ENCODE assay signal across 15 cellular contexts in genomic region chr4:169663894-169664293, GRCh38. TPM values are rescaled to one million over a fixed set of nuclear protein-coding genes. Genes with fewer than 3 reads are reported as not detected.
A peak's percentile ranks its signal among the peaks of the same experiment; 100 is the strongest.
DNase-seq lines count a peak whose midpoint lies in the region; ATAC-seq, FAIRE-seq and TF ChIP-seq lines count a peak whose summit lies in the region.
"Had no signal": no experiment of that assay in that cellular context is flagged by ENCODE, and none has a peak within 500 bp of the region (broad histone marks: within the 10 kb centered on the region; RNA-seq: fewer than 3 reads in every experiment).

No MANE protein-coding gene starts in this region.

- H3K4me1 ChIP-seq in heart left ventricle: peaks cover 0 to 48% (median 31%) of the 10 kb centered on the region in 12 donors
- H3K4me1 ChIP-seq in keratinocyte (ENCODE audit: control insufficient read depth, extremely low read depth, insufficient read depth, low read length): peaks cover 6% of the 10 kb centered on the region
- H3K4me1 ChIP-seq in testis: peaks cover 16% of the 10 kb centered on the region

- no peak for DNase-seq in heart left ventricle
- no peak for DNase-seq in Right ventricle myocardium superior
- DNase-seq in astrocyte of the cerebellum (ENCODE audit: low read depth): peak; percentile 3
- no peak for DNase-seq in keratinocyte (ENCODE audit: low read depth, low spot score)
- no peak for DNase-seq in testis
- DNase-seq in NCI-H69 (lab: John Stamatoyannopoulos, UW): no peak
- DNase-seq in head of caudate nucleus: no peak
- DNase-seq: activated CD8-positive, alpha-beta memory T cell treated with anti-CD3 and anti-CD28 coated beads, Interleukin-2, amount 10 ng/mL, durations not matched to agents 7 days and 5 days; adrenal gland; EL; immature natural killer cell; NCI-H1417; stimulated activated CD4-positive, alpha-beta T cell treated with anti-CD3 and anti-CD28 coated beads, Interleukin-4, amount 100 ng/mL, for 1 hour; T-helper 9 cell had no signal

- H3K36me3 ChIP-seq in heart left ventricle (peaks cover 0 to 3% (median 0%) of the 10 kb centered on the region in 9 donors), keratinocyte (ENCODE audit: control insufficient read depth in 2 of 2, extremely low read depth in 1 of 2, insufficient read depth in 2 of 2, low read length in 2 of 2) (no peaks in the 10 kb centered on the region), testis (ENCODE audit: low read depth, missing control alignments) (no peaks in the 10 kb centered on the region)
- H3K36me3 ChIP-seq: adrenal gland had no signal

- no peaks in the 10 kb centered on the region for H3K9me1 ChIP-seq in keratinocyte (ENCODE audit: control insufficient read depth, extremely low read depth, insufficient read depth, low read length)

- TF ChIP-seq POLR2A in heart left ventricle (IDR thresholded peaks at IDR 0.05) (no peak), testis (IDR thresholded peaks at IDR 0.05) (no peak)

- H4K20me1 ChIP-seq in keratinocyte (ENCODE audit: control insufficient read depth, extremely low read depth, insufficient read depth, low read length): no peaks in the 10 kb centered on the region

- H3K27ac ChIP-seq in heart left ventricle (peak overlapping the region in 9 of 12 donors; percentile 1 to 88 (median 26)), keratinocyte (ENCODE audit: control insufficient read depth, insufficient read depth, low read length) (no peak overlapping the region), testis (peak overlapping the region; percentile 2 to 43)

- TF ChIP-seq CTCF in heart left ventricle (IDR thresholded peaks at IDR 0.05) (no peak), astrocyte of the cerebellum (IDR thresholded peaks at IDR 0.05; ENCODE audit: low read depth, low read length, missing control alignments) (no peak), keratinocyte (optimal IDR thresholded peaks at IDR 0.05 in 1 of 3, IDR thresholded peaks at IDR 0.05 in 1 of 3, conservative IDR thresholded peaks at IDR 0.05 in 1 of 3; ENCODE audit: extremely low read depth in 1 of 3, insufficient read depth in 2 of 3, low read length in 3 of 3) (no peak), testis (IDR thresholded peaks at IDR 0.05) (no peak)

- H3K4me3 ChIP-seq in heart left ventricle (no peak overlapping the region), astrocyte of the cerebellum (ENCODE audit: low read depth, low read length) (no peak overlapping the region), keratinocyte (ENCODE audit: control insufficient read depth in 2 of 3, extremely low read depth in 1 of 3, insufficient read depth in 2 of 3, low read depth in 1 of 3, low read length in 3 of 3) (no peak overlapping the region), testis (no peak overlapping the region)
- H3K4me3 ChIP-seq: adrenal gland had no signal

- no peak overlapping the region for H3K9ac ChIP-seq in keratinocyte (ENCODE audit: control insufficient read depth, extremely low read depth, insufficient read depth, low read length)

- dilution Hi-C loops in keratinocyte (cut with MboI; ENCODE audit: extremely low pct_ligation_motif_present, low sequenced_read_pairs): no loop called here

- H2AFZ ChIP-seq in keratinocyte (ENCODE audit: control insufficient read depth, low read length): no peak overlapping the region

- H3K4me2 ChIP-seq in keratinocyte (ENCODE audit: control insufficient read depth, extremely low read depth, insufficient read depth, low read depth, low read length): no peak overlapping the region

- in situ Hi-C loops in astrocyte of the cerebellum (cut with HindIII; ENCODE audit: low sequenced_read_pairs): no loop called here

- H3K9me3 ChIP-seq in heart left ventricle (peaks cover 0 to 12% (median 3%) of the 10 kb centered on the region in 12 donors), keratinocyte (ENCODE audit: control insufficient read depth, low read depth, low read length) (no peaks in the 10 kb centered on the region), testis (no peaks in the 10 kb centered on the region)

- FAIRE-seq in keratinocyte (lab: Jason Lieb, UNC): peak; percentile 57

- H3K27me3 ChIP-seq in heart left ventricle (no peaks in the 10 kb centered on the region), keratinocyte (ENCODE audit: control insufficient read depth, extremely low read depth, insufficient read depth, low read length) (no peaks in the 10 kb centered on the region), testis (no peaks in the 10 kb centered on the region)
- H3K27me3 ChIP-seq: adrenal gland had no signal

- ATAC-seq in heart left ventricle (no peak), Right ventricle myocardium superior (ENCODE audit: poor library complexity) (no peak), GM21515 (IDR thresholded peaks at IDR 0.05; ENCODE audit: unreplicated experiment) (no peak)
- ATAC-seq: activated CD8-positive, alpha-beta memory T cell treated with anti-CD3 and anti-CD28 coated beads, Interleukin-2, amount 10 ng/mL, durations not matched to agents 7 days and 5 days had no signal

- peaks cover 14% of the 10 kb centered on the region for H3K79me2 ChIP-seq in keratinocyte (ENCODE audit: control insufficient read depth, insufficient read depth, low read length)

- intact Hi-C loops in heart left ventricle (cut with DNase I): loop anchor here in 1 of 10 donors (5.0 kb wide), 1 partner anchor 42 kb away; the partner anchor contains the start of gene CLCN3
- intact Hi-C loops in Right ventricle myocardium superior (cut with DNase I): no loop called here
- intact Hi-C loops in testis (cut with DNase I; ENCODE audit: low total_unique reads): no loop called here
- intact Hi-C loops in head of caudate nucleus (cut with DNase I): loop anchor here (5.0 kb wide), 1 partner anchor 52 kb away; the partner anchor contains the start of gene NEK1

- 46 to 54% (median 51%) methylated on average over 3 of the region's 3 CpGs for WGBS in heart left ventricle, 4 donors
- 61 to 78% methylated on average over 3 of the region's 3 CpGs for WGBS in testis, 2 donors

RNA-seq across cellular contexts. Expression of gene CLCN3, which starts 43.5 kb away (rescaled TPM):
- 10 to 100 TPM; 46.4 to 86.2 (median 59.3) TPM for total RNA-seq in heart left ventricle
- 10 to 100 TPM; 17.4 to 30.2 TPM for polyA plus RNA-seq in heart left ventricle
- 62.0 TPM for total RNA-seq in Right ventricle myocardium superior
- polyA plus RNA-seq in keratinocyte: 18.6 to 34.2 TPM (median 26.4 TPM) in 3 replicates
- 87.8 TPM for polyA plus RNA-seq in keratinocyte (2011; ENCODE audit: low read depth)
- polyA plus RNA-seq in keratinocyte (2011; cell fraction: cytosol; rRNA removed): 8.4 and 16.7 TPM in 2 replicates
- 21.2 and 35.7 TPM in 2 replicates for polyA plus RNA-seq in keratinocyte (2011; cell fraction: nucleus; rRNA removed)
- 18.6 and 19.5 TPM in 2 replicates for polyA plus RNA-seq in keratinocyte (2012; ENCODE audit: low replicate concordance)
- polyA minus RNA-seq in keratinocyte: 10.0 to 47.9 TPM (median 39.6 TPM) in 3 replicates
- polyA minus RNA-seq in keratinocyte (2011; cell fraction: cytosol; rRNA and poly(A)+ RNA removed): 18.8 TPM
- 34.8 and 66.4 TPM in 2 replicates for polyA minus RNA-seq in keratinocyte (2011; cell fraction: nucleus; rRNA and poly(A)+ RNA removed)
- total RNA-seq in testis: 10 to 100 TPM; 89.2 to 97.4 TPM
- 63.0 TPM for polyA plus RNA-seq in testis (ENCODE audit: insufficient read depth, low read depth, low replicate concordance)

RNA-seq across cellular contexts. Expression of gene NEK1, which starts 51.5 kb away (rescaled TPM):
- total RNA-seq in heart left ventricle (10 to 100 TPM in 7 of 9 donors, 1 to 10 TPM in 2; 6.8 to 17.8 (median 14.7) TPM), Right ventricle myocardium superior (13.5 TPM), testis (10 to 100 TPM; 25.5 to 27.9 TPM)
- polyA plus RNA-seq in heart left ventricle (1 to 10 TPM; 4.8 to 6.4 TPM), keratinocyte (3.8 to 7.8 TPM (median 5.0 TPM) in 3 replicates), testis (ENCODE audit: insufficient read depth, low read depth, low replicate concordance) (10.3 TPM)
- polyA plus RNA-seq in keratinocyte (2011; ENCODE audit: low read depth): 10.3 TPM
- polyA plus RNA-seq in keratinocyte (2011; cell fraction: cytosol; rRNA removed): 3.9 and 6.7 TPM in 2 replicates
- polyA plus RNA-seq in keratinocyte (2011; cell fraction: nucleus; rRNA removed): 6.9 and 9.4 TPM in 2 replicates
- polyA plus RNA-seq in keratinocyte (2012; ENCODE audit: low replicate concordance): 3.7 and 6.2 TPM in 2 replicates
- polyA minus RNA-seq in keratinocyte: 1.6 to 12.0 TPM (median 9.3 TPM) in 3 replicates
- polyA minus RNA-seq in keratinocyte (2011; cell fraction: cytosol; rRNA and poly(A)+ RNA removed): 10.0 TPM
- polyA minus RNA-seq in keratinocyte (2011; cell fraction: nucleus; rRNA and poly(A)+ RNA removed): 15.6 and 19.2 TPM in 2 replicates
